Comparison of ENCODE assay signal across 11 cellular contexts in the genomic region with DNA sequence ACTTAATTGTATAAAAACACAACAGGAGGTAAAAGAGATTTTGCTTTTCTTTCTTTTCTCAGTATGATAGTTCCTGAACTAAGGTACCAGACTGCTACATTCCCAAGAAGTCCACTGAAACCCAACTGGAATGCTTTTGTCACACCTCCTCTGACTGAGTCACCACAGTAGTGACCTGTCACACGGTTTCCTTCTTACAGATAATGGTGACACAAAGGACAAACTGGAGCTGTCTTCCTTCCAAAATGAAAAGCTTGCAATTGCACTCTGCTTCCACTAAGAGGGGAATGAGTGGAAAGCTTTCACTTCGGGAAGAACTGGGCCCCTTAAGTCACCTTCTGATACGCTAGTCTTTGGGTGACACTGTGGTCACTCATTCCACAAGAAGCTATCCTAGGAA.
A peak's percentile ranks its signal among the peaks of the same experiment; 100 is the strongest.
DNase-seq lines count a peak whose midpoint lies in the region; ATAC-seq lines count a peak whose summit lies in the region.
"Had no signal": no experiment of that assay in that cellular context is flagged by ENCODE, and none has a peak within 500 bp of the region (broad histone marks: within the 10 kb centered on the region; RNA-seq: fewer than 3 reads in every experiment).

No MANE protein-coding gene starts in this region.

- peak overlapping the region; percentile 15 for H3K27ac Mint-ChIP-seq in activated T-helper 17 cell treated with anti-CD3 and anti-CD28 coated beads, Interleukin-2, amount 50 U/mL, for 72 hours
- H3K27ac Mint-ChIP-seq: CD8-positive, alpha-beta T cell had no signal

- in situ Hi-C loops in ACHN (cut with HindIII; ENCODE audit: low pct_ligation_motif_present, low pct_unique_long_range_greater_than_20kb, low sequenced_read_pairs): no loop called here

- peaks cover 25% of the 10 kb centered on the region for H3K4me1 Mint-ChIP-seq in activated T-helper 17 cell treated with anti-CD3 and anti-CD28 coated beads, Interleukin-2, amount 50 U/mL, for 72 hours

- no peaks in the 10 kb centered on the region for H3K27me3 Mint-ChIP-seq in activated T-helper 17 cell treated with anti-CD3 and anti-CD28 coated beads, Interleukin-2, amount 50 U/mL, for 72 hours
- H3K27me3 Mint-ChIP-seq: stimulated activated naive CD8-positive, alpha-beta T cell treated with anti-CD3 and anti-CD28 coated beads, Interleukin-15, amount 100 ng/mL, for 72 hours had no signal

- no peak overlapping the region for H3K4me3 Mint-ChIP-seq in activated T-helper 17 cell treated with anti-CD3 and anti-CD28 coated beads, Interleukin-2, amount 50 U/mL, for 72 hours
- H3K4me3 Mint-ChIP-seq: CD8-positive, alpha-beta T cell; stimulated activated naive CD8-positive, alpha-beta T cell treated with anti-CD3 and anti-CD28 coated beads, Interleukin-15, amount 100 ng/mL, for 72 hours had no signal

- peak; percentile 21 for DNase-seq in ACHN
- DNase-seq in EL: peak; percentile 20
- peak; percentile 69 for DNase-seq in islet precursor cell
- DNase-seq in NCI-H526 (lab: John Stamatoyannopoulos, UW): no peak
- DNase-seq: CD8-positive, alpha-beta T cell; NCI-H446 treated with DMSO at 0.1 percent for 48 hours; stimulated activated naive CD8-positive, alpha-beta T cell treated with anti-CD3 and anti-CD28 coated beads, Interleukin-15, amount 100 ng/mL, for 72 hours had no signal

- no peaks in the 10 kb centered on the region for H3K9me3 Mint-ChIP-seq in activated T-helper 17 cell treated with anti-CD3 and anti-CD28 coated beads, Interleukin-2, amount 50 U/mL, for 72 hours
- H3K9me3 Mint-ChIP-seq: CD8-positive, alpha-beta T cell; stimulated activated naive CD8-positive, alpha-beta T cell treated with anti-CD3 and anti-CD28 coated beads, Interleukin-15, amount 100 ng/mL, for 72 hours had no signal

- peaks cover 73% of the 10 kb centered on the region for H3K36me3 Mint-ChIP-seq in activated T-helper 17 cell treated with anti-CD3 and anti-CD28 coated beads, Interleukin-2, amount 50 U/mL, for 72 hours (ENCODE audit: low read depth)

- ATAC-seq in activated T-helper 17 cell treated with anti-CD3 and anti-CD28 coated beads, Interleukin-2, amount 50 U/mL, for 72 hours (replicated peaks): no peak
- ATAC-seq in HG02588 (IDR thresholded peaks at IDR 0.05; ENCODE audit: unreplicated experiment) (no peak), HG03280 (IDR thresholded peaks at IDR 0.05; ENCODE audit: unreplicated experiment) (no peak), HG03175 (IDR thresholded peaks at IDR 0.05; ENCODE audit: unreplicated experiment) (no peak)
- ATAC-seq: CD8-positive, alpha-beta T cell; stimulated activated naive CD8-positive, alpha-beta T cell treated with anti-CD3 and anti-CD28 coated beads, Interleukin-15, amount 100 ng/mL, for 72 hours had no signal

Comparison
In these comparisons a context has a peak if more than half of its experiments do, and no peak if none do; other contexts are left out.
1. DNase-seq: peak in ACHN (single experiment), EL (single experiment) and islet precursor cell (single experiment); none in NCI-H526 (0 of 2).